28 cellular contexts compared by ENCODE assay signal in genomic region chr15:54109014-54109413, GRCh38.
"Had no signal": no experiment of that assay in that cellular context is flagged by ENCODE, and none has a peak within 500 bp of the region (broad histone marks: within the 10 kb centered on the region; RNA-seq: fewer than 3 reads in every experiment).

No MANE protein-coding gene starts in this region.

- ATAC-seq: effector memory CD8-positive, alpha-beta T cell; esophagus mucosa; foreskin keratinocyte; gastrocnemius medialis; gastroesophageal sphincter; heart left ventricle; heart right ventricle had no signal

- H3K27me3 ChIP-seq: colonic mucosa, dorsolateral prefrontal cortex, esophagus muscularis mucosa, esophagus squamous epithelium, foreskin keratinocyte, gastrocnemius medialis, gastroesophageal sphincter, heart left ventricle, heart right ventricle had no signal

- H3K36me3 ChIP-seq: colonic mucosa, esophagus muscularis mucosa, esophagus squamous epithelium, gastrocnemius medialis, gastroesophageal sphincter, heart left ventricle, heart right ventricle had no signal

- FAIRE-seq: colon, endometrium, endothelial cell of umbilical vein, frontal cortex had no signal

- DNase-seq: colonic mucosa; cortex of kidney; dermis blood vessel endothelial cell; dorsolateral prefrontal cortex; effector CD4-positive, alpha-beta T cell; effector CD8-positive, alpha-beta T cell; effector memory CD4-positive, alpha-beta T cell; effector memory CD8-positive, alpha-beta T cell; endodermal cell; erythroblast; esophagus squamous epithelium; foreskin fibroblast; foreskin keratinocyte; foreskin melanocyte; gastrocnemius medialis; glutamatergic neuron; head of caudate nucleus; heart left ventricle; heart right ventricle had no signal

- H3K27ac ChIP-seq: colonic mucosa, coronary artery, dorsolateral prefrontal cortex, epithelial cell of prostate, esophagus muscularis mucosa, esophagus squamous epithelium, foreskin keratinocyte, gastrocnemius medialis, gastroesophageal sphincter, heart left ventricle, heart right ventricle had no signal

- H3K4me3 ChIP-seq: colonic mucosa, coronary artery, dorsolateral prefrontal cortex, esophagus muscularis mucosa, esophagus squamous epithelium, gastrocnemius medialis, gastroesophageal sphincter, heart left ventricle, heart right ventricle had no signal

- H3K9me3 ChIP-seq: colonic mucosa, esophagus muscularis mucosa, esophagus squamous epithelium, gastrocnemius medialis, gastroesophageal sphincter, heart left ventricle, heart right ventricle had no signal

- H3K4me1 ChIP-seq: colonic mucosa, esophagus muscularis mucosa, esophagus squamous epithelium, foreskin keratinocyte, gastrocnemius medialis, gastroesophageal sphincter, heart left ventricle, heart right ventricle had no signal
